ENCODE assay signal across 11 cellular contexts in genomic region chr13:47146991-47147783, GRCh38.
A peak's percentile ranks its signal among the peaks of the same experiment; 100 is the strongest.
DNase-seq lines count a peak whose midpoint lies in the region; ATAC-seq and TF ChIP-seq lines count a peak whose summit lies in the region.
"Had no signal": no experiment of that assay in that cellular context is flagged by ENCODE, and none has a peak within 500 bp of the region (broad histone marks: within the 10 kb centered on the region; RNA-seq: fewer than 3 reads in every experiment).

No MANE protein-coding gene starts in this region.

- H3K27me3 Mint-ChIP-seq in activated CD8-positive, alpha-beta T cell treated with anti-CD3 and anti-CD28 coated beads, Interleukin-2, amount 10 ng/mL, durations not matched to agents 7 days and 5 days (ENCODE audit: low read depth), result peaks cover 2% of the 10 kb centered on the region

- no peak overlapping the region for H3K27ac Mint-ChIP-seq in activated CD8-positive, alpha-beta T cell treated with anti-CD3 and anti-CD28 coated beads, Interleukin-2, amount 10 ng/mL, durations not matched to agents 7 days and 5 days
- H3K27ac Mint-ChIP-seq: T-helper 1 cell treated with Interleukin-12 subunit alpha and Interleukin-12 subunit beta and Interleukin-4 antibody, amounts not matched to agents 30 μg/mL and 1 μg/mL, for 36 hours had no signal

- TF ChIP-seq CTCF in GM10248 (IDR thresholded peaks at IDR 0.05; ENCODE audit: control extremely low read depth, extremely low read depth, low read depth, missing control alignments), result no peak

- POLR2A ChIA-PET in GM10248 (lab: Yijun Ruan, JAX), result no interaction called here
- POLR2A ChIA-PET in activated CD8-positive, alpha-beta T cell treated with anti-CD3 and anti-CD28 coated beads, Interleukin-2, amount 10 ng/mL, durations not matched to agents 7 days and 5 days (lab: Charles Lee), result no interaction called here

- CTCF ChIA-PET in GM10248 (lab: Yijun Ruan, JAX), result interaction anchor here (1.1 to 1.9 kb wide), 2 partner anchors 25 to 185 kb away, joined by 3 to 4 read pairs; no protein-coding TSS in a partner anchor
- CTCF ChIA-PET in activated CD8-positive, alpha-beta T cell treated with anti-CD3 and anti-CD28 coated beads, Interleukin-2, amount 10 ng/mL, durations not matched to agents 7 days and 5 days (lab: Charles Lee), result no interaction called here

- no peaks in the 10 kb centered on the region for H3K36me3 Mint-ChIP-seq in activated CD8-positive, alpha-beta T cell treated with anti-CD3 and anti-CD28 coated beads, Interleukin-2, amount 10 ng/mL, durations not matched to agents 7 days and 5 days (ENCODE audit: low read depth)

- no peak overlapping the region for H3K4me3 Mint-ChIP-seq in activated CD8-positive, alpha-beta T cell treated with anti-CD3 and anti-CD28 coated beads, Interleukin-2, amount 10 ng/mL, durations not matched to agents 7 days and 5 days
- H3K4me3 Mint-ChIP-seq: T-helper 1 cell treated with Interleukin-12 subunit alpha and Interleukin-12 subunit beta and Interleukin-4 antibody, amounts not matched to agents 30 μg/mL and 1 μg/mL, for 36 hours had no signal

- H3K9me3 Mint-ChIP-seq in activated CD8-positive, alpha-beta T cell treated with anti-CD3 and anti-CD28 coated beads, Interleukin-2, amount 10 ng/mL, durations not matched to agents 7 days and 5 days (ENCODE audit: insufficient read depth), result no peaks in the 10 kb centered on the region
- H3K9me3 Mint-ChIP-seq: T-helper 1 cell treated with Interleukin-12 subunit alpha and Interleukin-12 subunit beta and Interleukin-4 antibody, amounts not matched to agents 30 μg/mL and 1 μg/mL, for 36 hours had no signal

- ATAC-seq in GM19324 (IDR thresholded peaks at IDR 0.05; ENCODE audit: low FRiP score, unreplicated experiment) (peak; percentile 91), HG02642 (IDR thresholded peaks at IDR 0.05; ENCODE audit: poor library complexity, unreplicated experiment) (peak; percentile 96), HG03432 (IDR thresholded peaks at IDR 0.05; ENCODE audit: unreplicated experiment) (peak; percentile 97)
- no peak for ATAC-seq in activated CD8-positive, alpha-beta T cell treated with anti-CD3 and anti-CD28 coated beads, Interleukin-2, amount 10 ng/mL, durations not matched to agents 7 days and 5 days

- DNase-seq in GM10248 (ENCODE audit: extremely low spot score) (peak; percentile 41), amygdala (lab: John Stamatoyannopoulos, UW) (no peak), HPDE6-E6E7 (ENCODE audit: extremely low spot score) (no peak), putamen (ENCODE audit: low spot score) (no peak)
- DNase-seq in activated CD8-positive, alpha-beta T cell treated with anti-CD3 and anti-CD28 coated beads, Interleukin-2, amount 10 ng/mL, durations not matched to agents 7 days and 5 days, result no peak
- DNase-seq: anterior cingulate cortex, DND-41 had no signal

- H3K4me1 Mint-ChIP-seq in activated CD8-positive, alpha-beta T cell treated with anti-CD3 and anti-CD28 coated beads, Interleukin-2, amount 10 ng/mL, durations not matched to agents 7 days and 5 days (ENCODE audit: low read depth), result no peaks in the 10 kb centered on the region
